ENCODE assay signal across 32 cellular contexts in genomic region chr12:18352312-18352711, GRCh38.
DNase-seq lines count a peak whose midpoint lies in the region; ATAC-seq lines count a peak whose summit lies in the region.
"Had no signal": no experiment of that assay in that cellular context is flagged by ENCODE, and none has a peak within 500 bp of the region (broad histone marks: within the 10 kb centered on the region; RNA-seq: fewer than 3 reads in every experiment).

No MANE protein-coding gene starts in this region.

- peaks cover 2% of the 10 kb centered on the region for H3K79me1 ChIP-seq in neuronal stem cell (ENCODE audit: low read depth, low read length)

- no peak overlapping the region for H2BK12ac ChIP-seq in neuronal stem cell (ENCODE audit: low read length)

- no peak overlapping the region for H3K14ac ChIP-seq in neuronal stem cell (ENCODE audit: low read length)

- no peaks in the 10 kb centered on the region for H3K27me3 ChIP-seq in neuronal stem cell (ENCODE audit: control insufficient read depth in 3 of 3, insufficient read depth in 3 of 3, low read depth in 1 of 3, low read length in 3 of 3)
- H3K27me3 ChIP-seq: BE2C; BLaER1; BLaER1 treated with 17β-estradiol and CSF1 and Interleukin-3, amounts not matched to agents 10 nM and 100 nM had no signal

- H3K23ac ChIP-seq in neuronal stem cell (ENCODE audit: low read depth, low read length, poor library complexity) = no peak overlapping the region

- H2BK120ac ChIP-seq in neuronal stem cell (ENCODE audit: low read depth, low read length) = no peak overlapping the region

- H3K27ac Mint-ChIP-seq in stimulated activated effector memory CD8-positive, alpha-beta T cell treated with anti-CD3 and anti-CD28 coated beads, Interleukin-12 subunit alpha, Interleukin-12 subunit beta, amount 100 ng/mL, for 72 hours = no peak overlapping the region
- H3K27ac Mint-ChIP-seq: B cell; CD4-positive, alpha-beta memory T cell; CD4-positive, alpha-beta T cell; CD4-positive, CD25-positive, alpha-beta regulatory T cell; CD8-positive, alpha-beta memory T cell; CD8-positive, alpha-beta T cell had no signal

- WGBS in neuronal stem cell (ENCODE audit: extremely low coverage in 2 of 2, insufficient read length in 2 of 2, insufficient replicate concordance in 1 of 2), 2 donors = no CpG with 5 or more reads among the region's 5 CpGs

- H3K9me3 Mint-ChIP-seq in stimulated activated effector memory CD8-positive, alpha-beta T cell treated with anti-CD3 and anti-CD28 coated beads, Interleukin-12 subunit alpha, Interleukin-12 subunit beta, amount 100 ng/mL, for 72 hours = no peaks in the 10 kb centered on the region
- H3K9me3 Mint-ChIP-seq: CD4-positive, alpha-beta T cell; CD8-positive, alpha-beta T cell had no signal

- no peak overlapping the region for H2AFZ ChIP-seq in neuronal stem cell (ENCODE audit: low read length)

- H4K91ac ChIP-seq in neuronal stem cell (ENCODE audit: low read depth, low read length, poor library complexity) = no peak overlapping the region

- no peak overlapping the region for H2BK5ac ChIP-seq in neuronal stem cell (ENCODE audit: low read length)

- no peak overlapping the region for H3K4me3 ChIP-seq in neuronal stem cell (ENCODE audit: low read length in 2 of 2)
- H3K4me3 ChIP-seq: A549; BLaER1; BLaER1 treated with 17β-estradiol and CSF1 and Interleukin-3, amounts not matched to agents 10 nM and 100 nM had no signal

- DNase-seq in cardiac septum (ENCODE audit: low spot score) = peak; percentile 56
- DNase-seq in Right ventricle myocardium inferior (ENCODE audit: missing footprints) = no peak
- DNase-seq in neuronal stem cell (ENCODE audit: low spot score) = no peak
- no peak for DNase-seq in stimulated activated effector memory CD8-positive, alpha-beta T cell treated with anti-CD3 and anti-CD28 coated beads, Interleukin-12 subunit alpha, Interleukin-12 subunit beta, amount 100 ng/mL, for 72 hours (ENCODE audit: low spot score in 2 of 2)
- DNase-seq in C1 segment of cervical spinal cord (lab: John Stamatoyannopoulos, UW) = no peak
- DNase-seq: 8988T; ACHN; AML-193; BE2C; Caco-2; Calu3; CD4-positive, alpha-beta memory T cell; CD4-positive, alpha-beta T cell; CD4-positive, CD25-positive, alpha-beta regulatory T cell; CD8-positive, alpha-beta memory T cell; CD8-positive, alpha-beta T cell; COR-L47; DMS 273 treated with DMSO at 0.1 percent for 48 hours; DMS153; DMS53; DMS79; DMS79 treated with DMSO at 0.1 percent for 48 hours; DND-41; EL had no signal

- peaks cover 2 to 7% of the 10 kb centered on the region in 2 donors for H3K9me3 ChIP-seq in neuronal stem cell (replicated peaks in 1 of 2; ENCODE audit: control insufficient read depth in 2 of 2, insufficient read depth in 1 of 2, low read depth in 1 of 2, low read length in 2 of 2)
- H3K9me3 ChIP-seq: A549, BE2C, BLaER1, Caco-2 had no signal

- no peaks in the 10 kb centered on the region for H3K4me1 ChIP-seq in neuronal stem cell (ENCODE audit: control insufficient read depth in 2 of 2, insufficient read depth in 1 of 2, low read depth in 1 of 2, low read length in 2 of 2)
- H3K4me1 ChIP-seq: A549, BE2C, Caco-2 had no signal

- H3K18ac ChIP-seq in neuronal stem cell (ENCODE audit: low read length) = no peak overlapping the region

- intact Hi-C loops in cardiac septum (cut with DNase I) = no loop called here
- intact Hi-C loops in Right ventricle myocardium inferior (cut with DNase I) = no loop called here

- no peaks in the 10 kb centered on the region for H3K36me3 ChIP-seq in neuronal stem cell (replicated peaks in 1 of 2; ENCODE audit: control insufficient read depth in 2 of 2, insufficient read depth in 2 of 2, low read length in 2 of 2)
- H3K36me3 ChIP-seq: BE2C; BLaER1; BLaER1 treated with 17β-estradiol and CSF1 and Interleukin-3, amounts not matched to agents 10 nM and 100 nM had no signal

- no peak overlapping the region for H3K4me3 Mint-ChIP-seq in stimulated activated effector memory CD8-positive, alpha-beta T cell treated with anti-CD3 and anti-CD28 coated beads, Interleukin-12 subunit alpha, Interleukin-12 subunit beta, amount 100 ng/mL, for 72 hours
- H3K4me3 Mint-ChIP-seq: B cell; CD14-positive monocyte; CD4-positive, alpha-beta memory T cell; CD4-positive, alpha-beta T cell; CD4-positive, CD25-positive, alpha-beta regulatory T cell; CD8-positive, alpha-beta memory T cell; CD8-positive, alpha-beta T cell had no signal

- H3K36me3 Mint-ChIP-seq in stimulated activated effector memory CD8-positive, alpha-beta T cell treated with anti-CD3 and anti-CD28 coated beads, Interleukin-12 subunit alpha, Interleukin-12 subunit beta, amount 100 ng/mL, for 72 hours = no peaks in the 10 kb centered on the region
- H3K36me3 Mint-ChIP-seq: CD14-positive monocyte; CD4-positive, alpha-beta memory T cell; CD4-positive, CD25-positive, alpha-beta regulatory T cell; CD8-positive, alpha-beta memory T cell; CD8-positive, alpha-beta T cell had no signal

- H4K8ac ChIP-seq in neuronal stem cell (ENCODE audit: low read depth, low read length) = no peak overlapping the region

- H2BK15ac ChIP-seq in neuronal stem cell (ENCODE audit: low read length) = peak overlapping the region; percentile 20

- no peak overlapping the region for H2AK5ac ChIP-seq in neuronal stem cell (ENCODE audit: low read depth, low read length)

- ATAC-seq in Right ventricle myocardium inferior (no peak), GM19023 (IDR thresholded peaks at IDR 0.05; ENCODE audit: unreplicated experiment) (no peak)
- peak; percentile 26 for ATAC-seq in stimulated activated effector memory CD8-positive, alpha-beta T cell treated with anti-CD3 and anti-CD28 coated beads, Interleukin-12 subunit alpha, Interleukin-12 subunit beta, amount 100 ng/mL, for 72 hours
- ATAC-seq: A549; CD8-positive, alpha-beta T cell had no signal

- H3K4me1 Mint-ChIP-seq in stimulated activated effector memory CD8-positive, alpha-beta T cell treated with anti-CD3 and anti-CD28 coated beads, Interleukin-12 subunit alpha, Interleukin-12 subunit beta, amount 100 ng/mL, for 72 hours = no peaks in the 10 kb centered on the region
- H3K4me1 Mint-ChIP-seq: B cell; CD14-positive monocyte; CD4-positive, alpha-beta memory T cell; CD4-positive, CD25-positive, alpha-beta regulatory T cell; CD8-positive, alpha-beta memory T cell had no signal

- H3K9ac ChIP-seq in neuronal stem cell (ENCODE audit: low read depth, low read length, poor library complexity) = no peak overlapping the region
- H3K9ac ChIP-seq: BLaER1; BLaER1 treated with 17β-estradiol and CSF1 and Interleukin-3, amounts not matched to agents 10 nM and 100 nM had no signal

- no peak overlapping the region for H3K27ac ChIP-seq in neuronal stem cell (replicated peaks; ENCODE audit: low read length)
- H3K27ac ChIP-seq: 22Rv1; A549; BLaER1; BLaER1 treated with 17β-estradiol and CSF1 and Interleukin-3, amounts not matched to agents 10 nM and 100 nM; C4-2B had no signal

- H3K4me2 ChIP-seq in neuronal stem cell (ENCODE audit: insufficient read depth, low read length, poor library complexity, severe bottlenecking) = no peak overlapping the region
- H3K4me2 ChIP-seq: A549; BLaER1; BLaER1 treated with 17β-estradiol and CSF1 and Interleukin-3, amounts not matched to agents 10 nM and 100 nM had no signal

- no peak overlapping the region for H3K4ac ChIP-seq in neuronal stem cell (ENCODE audit: low read length)
